ENCODE assay signal across 31 cellular contexts in the genomic region with DNA sequence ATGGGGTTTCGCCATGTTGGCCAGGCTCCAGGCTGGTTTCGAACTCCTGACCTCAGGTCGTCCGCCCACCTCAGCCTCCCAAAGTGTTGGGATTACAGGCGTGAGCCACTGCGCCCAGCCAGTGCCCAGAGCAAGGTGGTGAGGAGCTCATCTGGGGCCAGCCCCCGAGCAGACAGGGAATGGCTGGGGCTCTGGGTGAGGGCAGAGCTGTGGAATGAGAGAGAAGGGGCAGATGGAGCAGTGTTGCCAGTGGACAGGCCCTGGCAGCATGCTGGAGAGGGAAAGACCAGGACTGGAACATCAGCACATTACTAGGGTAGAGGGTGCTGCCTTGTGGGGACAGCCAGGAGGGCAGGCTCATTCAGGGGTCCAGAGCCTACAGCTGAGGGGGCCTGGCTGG.
"Had no signal": no experiment of that assay in that cellular context is flagged by ENCODE, and none has a peak within 500 bp of the region (broad histone marks: within the 10 kb centered on the region; RNA-seq: fewer than 3 reads in every experiment).

No MANE protein-coding gene starts in this region.

- H3K9ac ChIP-seq: SK-N-SH had no signal

- H3K27ac ChIP-seq: adrenal gland, Peyer's patch, SJSA1 had no signal

- ATAC-seq: activated CD4-positive, alpha-beta T cell treated with anti-CD3 and anti-CD28 coated beads for 36 hours; activated CD4-positive, CD25-positive, alpha-beta regulatory T cell treated with anti-CD3 and anti-CD28 coated beads, Interleukin-2, amount 50 U/mL, for 24 hours; activated CD8-positive, alpha-beta T cell treated with anti-CD3 and anti-CD28 coated beads, Interleukin-2, amount 10 ng/mL, durations not matched to agents 7 days and 5 days; activated naive CD4-positive, alpha-beta T cell treated with anti-CD3 and anti-CD28 coated beads, Interleukin-2, amount 50 U/mL, for 72 hours; activated T-cell treated with anti-CD3 and anti-CD28 coated beads, Interleukin-2, amount 50 U/mL, for 4 hours; PC-3; WTC11 had no signal

- H3K4me3 ChIP-seq: adrenal gland, Peyer's patch, SJSA1 had no signal

- H3K27me3 ChIP-seq: adrenal gland, Peyer's patch, SJSA1 had no signal

- H3K4me2 ChIP-seq: SK-N-SH had no signal

- FAIRE-seq: bronchial epithelial cell, TTC549 had no signal

- H3K36me3 ChIP-seq: adrenal gland, Peyer's patch, SJSA1 had no signal

- DNase-seq: activated CD4-positive, alpha-beta T cell treated with anti-CD3 and anti-CD28 coated beads for 36 hours; activated CD4-positive, alpha-beta T cell treated with anti-CD3 and anti-CD28 coated beads, Interleukin-2, amount 10 ng/mL, durations not matched to agents 7 days and 5 days; activated CD4-positive, alpha-beta T cell treated with anti-CD3 and anti-CD28 coated beads, Interleukin-2, amount 50 U/mL, for 48 hours; activated CD8-positive, alpha-beta T cell treated with anti-CD3 and anti-CD28 coated beads, Interleukin-2, amount 10 ng/mL, durations not matched to agents 7 days and 5 days; activated gamma-delta T cell treated with Interleukin-2 at 50 U/mL for 16 hours; activated naive CD4-positive, alpha-beta T cell treated with anti-CD3 and anti-CD28 coated beads for 36 hours; activated T-cell treated with anti-CD3 and anti-CD28 coated beads for 4 hours; activated T-cell treated with anti-CD3 and anti-CD28 coated beads, Interleukin-2, amount 50 U/mL, for 4 hours; adrenal gland; anterior cingulate cortex; caudate nucleus; Karpas-422; KBM-7; NCI-H1105; NCI-H1417 treated with DMSO at 0.1 percent for 48 hours; NCI-H1694; NCI-H1930; NCI-H345; NCI-H524 treated with DMSO at 0.1 percent for 48 hours; NK-92 treated with Interleukin-12 subunit alpha and Interleukin-12 subunit beta, amount 100 ng/mL, for 24 hours; PC-3; Peyer's patch; RPMI8226; SHP77 treated with DMSO at 0.1 percent for 48 hours; SK-N-SH had no signal

- H3K9me3 ChIP-seq: adrenal gland, Peyer's patch, SJSA1 had no signal
